9 cellular contexts compared by ENCODE assay signal in genomic region chr12:118850244-118850825, GRCh38.
DNase-seq lines count a peak whose midpoint lies in the region; ATAC-seq and TF ChIP-seq lines count a peak whose summit lies in the region.
"Had no signal": no experiment of that assay in that cellular context is flagged by ENCODE, and none has a peak within 500 bp of the region (broad histone marks: within the 10 kb centered on the region; RNA-seq: fewer than 3 reads in every experiment).

No MANE protein-coding gene starts in this region.

- no peak overlapping the region for H3K27ac ChIP-seq in SK-N-MC
- no peak overlapping the region for H3K27ac ChIP-seq in iPS DF 6.9 (ENCODE audit: low read length)
- no peak overlapping the region for H3K27ac ChIP-seq in spleen
- H3K27ac ChIP-seq: thyroid gland had no signal

- H3K4me1 ChIP-seq in iPS DF 6.9 (ENCODE audit: control insufficient read depth, insufficient read depth, low read length) (no peaks in the 10 kb centered on the region), spleen (no peaks in the 10 kb centered on the region)
- H3K4me1 ChIP-seq: thyroid gland had no signal

- H3K36me3 ChIP-seq in SK-N-MC (ENCODE audit: insufficient read depth, low read length) (no peaks in the 10 kb centered on the region), iPS DF 6.9 (ENCODE audit: control insufficient read depth, insufficient read depth, low read length) (no peaks in the 10 kb centered on the region), spleen (no peaks in the 10 kb centered on the region)
- H3K36me3 ChIP-seq: thyroid gland had no signal

- TF ChIP-seq POLR2A in spleen (IDR thresholded peaks at IDR 0.05), result no peak

- TF ChIP-seq CTCF in spleen (IDR thresholded peaks at IDR 0.05 in 8 of 11, conservative IDR thresholded peaks at IDR 0.05 in 3 of 11), result peak in 5 of 11 experiments; percentile 29 to 48 (median 35)

- no peak overlapping the region for H3K9ac ChIP-seq in SK-N-MC (ENCODE audit: insufficient read length)

- WGBS in iPS DF 6.9 (ENCODE audit: insufficient coverage, insufficient read length), result no CpG with 5 or more reads among the region's 7 CpGs
- 39 to 42% (median 41%) methylated on average over 7 of the region's 7 CpGs for WGBS in spleen, 5 donors

- ATAC-seq in GM21786 (IDR thresholded peaks at IDR 0.05; ENCODE audit: unreplicated experiment) (no peak), HG02884 (IDR thresholded peaks at IDR 0.05; ENCODE audit: unreplicated experiment) (no peak)

- DNase-seq in CMK (ENCODE audit: low read depth) (peak; percentile 45), GM19240 (ENCODE audit: insufficient read length, low spot score) (peak; percentile 5), SK-N-MC (ENCODE audit: low read depth, low spot score) (peak; percentile 10), iPS DF 6.9 (ENCODE audit: low read depth, low spot score) (peak; percentile 55), spleen (no peak)
- DNase-seq in stimulated activated naive CD4-positive, alpha-beta T cell treated with Interleukin-2 at 50 U/mL for 16 hours (lab: John Stamatoyannopoulos, UW), result no peak

- no peak overlapping the region for H3K4me3 ChIP-seq in SK-N-MC
- no peak overlapping the region for H3K4me3 ChIP-seq in iPS DF 6.9 (ENCODE audit: low read length)
- H3K4me3 ChIP-seq in spleen, result no peak overlapping the region
- H3K4me3 ChIP-seq: thyroid gland had no signal

- intact Hi-C loops in spleen (cut with DNase I; ENCODE audit: low total_unique reads), result no loop called here

- H3K27me3 ChIP-seq in iPS DF 6.9 (ENCODE audit: control insufficient read depth, insufficient read depth, low read length) (no peaks in the 10 kb centered on the region), spleen (replicated peaks in 1 of 7) (peaks cover 0 to 24% (median 0%) of the 10 kb centered on the region in 7 donors)
- H3K27me3 ChIP-seq: thyroid gland had no signal

- H3K9me3 ChIP-seq in SK-N-MC (ENCODE audit: low read depth, low read length), result no peaks in the 10 kb centered on the region
- H3K9me3 ChIP-seq in iPS DF 6.9 (ENCODE audit: control insufficient read depth, insufficient read depth, low read length), result no peaks in the 10 kb centered on the region; the same call in 1 of the 2 replicates
- no peaks in the 10 kb centered on the region for H3K9me3 ChIP-seq in spleen
- H3K9me3 ChIP-seq: thyroid gland had no signal

Comparison
In these comparisons a context has a peak if more than half of its experiments do, and no peak if none do; other contexts are left out.
1. DNase-seq: peak in CMK (single experiment), GM19240 (single experiment), SK-N-MC (single experiment) and iPS DF 6.9 (single experiment); none in spleen (single experiment) and stimulated activated naive CD4-positive, alpha-beta T cell treated with Interleukin-2 at 50 U/mL for 16 hours (single experiment).